Comparison of ENCODE assay signal across 20 cellular contexts in the genomic region with DNA sequence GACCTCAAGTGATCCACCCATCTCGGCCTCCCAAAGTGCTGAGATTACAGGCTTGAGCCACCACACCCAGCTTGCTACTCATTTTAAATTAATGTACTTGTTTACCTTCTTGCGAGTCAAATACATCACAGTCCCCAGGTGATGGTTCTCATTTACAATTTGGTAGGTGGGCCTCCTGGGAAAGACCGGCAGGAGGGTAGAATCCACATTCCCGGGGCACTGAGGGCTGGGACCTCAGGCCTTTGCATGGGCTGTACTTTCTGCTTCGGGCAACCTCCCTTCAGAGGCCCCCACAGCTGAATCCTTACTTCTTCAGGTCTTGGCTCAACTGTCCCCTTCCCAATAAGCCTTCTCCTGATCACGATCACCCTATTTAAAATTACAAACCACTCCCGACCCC.
DNase-seq lines count a peak whose midpoint lies in the region; ATAC-seq and TF ChIP-seq lines count a peak whose summit lies in the region.
"Had no signal": no experiment of that assay in that cellular context is flagged by ENCODE, and none has a peak within 500 bp of the region (broad histone marks: within the 10 kb centered on the region; RNA-seq: fewer than 3 reads in every experiment).

No MANE protein-coding gene starts in this region.

- H3K27ac ChIP-seq in H9 (ENCODE audit: insufficient read length, low read depth, low read length) (no peak overlapping the region), endodermal cell (ENCODE audit: low read depth, low read length) (no peak overlapping the region)
- H3K27ac ChIP-seq: 22Rv1, A549, C4-2B had no signal

- H2BK15ac ChIP-seq in H9 (ENCODE audit: low read depth, low read length): no peak overlapping the region

- no peak overlapping the region for H3K4ac ChIP-seq in H9 (ENCODE audit: low read depth, low read length)

- no peak overlapping the region for H3K18ac ChIP-seq in H9 (ENCODE audit: insufficient read length, low read depth, low read length)

- H2BK12ac ChIP-seq in H9 (ENCODE audit: insufficient read length, low read depth, low read length): no peak overlapping the region

- H3K27me3 Mint-ChIP-seq in H9 (ENCODE audit: low read depth) (peaks cover 4% of the 10 kb centered on the region), endodermal cell (ENCODE audit: insufficient read depth) (no peaks in the 10 kb centered on the region)

- no peaks in the 10 kb centered on the region for H3K79me2 ChIP-seq in H9 (ENCODE audit: insufficient read depth, low read length)

- no peaks in the 10 kb centered on the region for H3K36me3 ChIP-seq in endodermal cell (ENCODE audit: control insufficient read depth, insufficient read depth, low read length)
- H3K36me3 ChIP-seq: BLaER1 treated with 17β-estradiol and CSF1 and Interleukin-3, amounts not matched to agents 10 nM and 100 nM had no signal

- no peaks in the 10 kb centered on the region for H4K20me1 ChIP-seq in H9 (ENCODE audit: control insufficient read depth, insufficient read depth, insufficient read length)
- H4K20me1 ChIP-seq: BLaER1 treated with 17β-estradiol and CSF1 and Interleukin-3, amounts not matched to agents 10 nM and 100 nM had no signal

- no peak for TF ChIP-seq CTCF in H9 (conservative IDR thresholded peaks at IDR 0.05)
- TF ChIP-seq CTCF in endodermal cell (conservative IDR thresholded peaks at IDR 0.05): no peak

- no peak overlapping the region for H3K56ac ChIP-seq in H9 (ENCODE audit: insufficient read length, low read depth, low read length)

- no peak overlapping the region for H4K5ac ChIP-seq in H9 (ENCODE audit: insufficient read length, low read depth, low read length)

- no peaks in the 10 kb centered on the region for H3K27me3 ChIP-seq in H9 (ENCODE audit: insufficient read depth, low read length)
- H3K27me3 ChIP-seq in endodermal cell (ENCODE audit: control insufficient read depth, insufficient read depth, low read length, poor library complexity, severe bottlenecking): no peaks in the 10 kb centered on the region
- H3K27me3 ChIP-seq: BLaER1 treated with 17β-estradiol and CSF1 and Interleukin-3, amounts not matched to agents 10 nM and 100 nM had no signal

- no peaks in the 10 kb centered on the region for H3K9me3 ChIP-seq in H9 (ENCODE audit: control insufficient read depth, low read depth, low read length)
- no peaks in the 10 kb centered on the region for H3K9me3 ChIP-seq in endodermal cell (ENCODE audit: control insufficient read depth, low read length)
- H3K9me3 ChIP-seq: A549; BLaER1 treated with 17β-estradiol and CSF1 and Interleukin-3, amounts not matched to agents 10 nM and 100 nM; Caco-2 had no signal

- DNase-seq in ELF-1 (ENCODE audit: low read depth, low spot score) (peak; percentile 31), H9 (peak; percentile 50), endodermal cell (peak; percentile 70), iPS-NIHi7 (ENCODE audit: extremely low spot score) (peak; percentile 45), nucleus accumbens (lab: John Stamatoyannopoulos, UW) (no peak)
- DNase-seq: AML-193; Caco-2; Calu3; CD4-positive, alpha-beta T cell; CD8-positive, alpha-beta T cell; DMS79 treated with DMSO at 0.1 percent for 48 hours; GDM1 had no signal

- no peak overlapping the region for H2AFZ ChIP-seq in H9 (ENCODE audit: low read length)

- H3T11ph ChIP-seq in H9 (ENCODE audit: low read length): no peak overlapping the region

- H2BK5ac ChIP-seq in H9 (ENCODE audit: insufficient read length, low read length): no peak overlapping the region

- H3K4me3 Mint-ChIP-seq in H9 (no peak overlapping the region), endodermal cell (no peak overlapping the region)
- H3K4me3 Mint-ChIP-seq: B cell; CD4-positive, alpha-beta T cell; CD8-positive, alpha-beta T cell had no signal

- no peak overlapping the region for H2BK20ac ChIP-seq in H9 (ENCODE audit: low read depth, low read length, poor library complexity, severe bottlenecking)

- H3K4me2 ChIP-seq in H9 (ENCODE audit: insufficient read depth, insufficient read length, low read length): no peak overlapping the region
- H3K4me2 ChIP-seq: A549 had no signal

- no peaks in the 10 kb centered on the region for H3K23me2 ChIP-seq in H9 (ENCODE audit: insufficient read length, low read depth, low read length, poor library complexity, severe bottlenecking)

- no peaks in the 10 kb centered on the region for H3K79me1 ChIP-seq in H9 (ENCODE audit: insufficient read depth, low read depth, low read length, poor library complexity, severe bottlenecking)

- no peak overlapping the region for H2BK120ac ChIP-seq in H9 (ENCODE audit: low read depth, low read length, poor library complexity, severe bottlenecking)

- no peak overlapping the region for H3K23ac ChIP-seq in H9 (ENCODE audit: insufficient read length, low read depth, low read length)

- no peak overlapping the region; the same call in 1 of the 2 replicates for H3K14ac ChIP-seq in H9 (ENCODE audit: insufficient read depth, low read length)

- peaks cover 0 to 6% (median 3%) of the 10 kb centered on the region in 3 experiments; a peak in 4 of 7 replicates for H3K36me3 Mint-ChIP-seq in H9 (ENCODE audit: insufficient read depth in 1 of 3, low read depth in 3 of 3)
- H3K36me3 Mint-ChIP-seq in endodermal cell (ENCODE audit: low read depth): no peaks in the 10 kb centered on the region
- H3K36me3 Mint-ChIP-seq: CD8-positive, alpha-beta T cell had no signal

- H3K4me1 ChIP-seq in H9 (ENCODE audit: insufficient read depth, low read length): peaks cover 19% of the 10 kb centered on the region; the same call in 1 of the 2 replicates
- H3K4me1 ChIP-seq in endodermal cell (ENCODE audit: control insufficient read depth, insufficient read depth, low read length): peaks cover 14% of the 10 kb centered on the region
- H3K4me1 ChIP-seq: Caco-2 had no signal

- peaks cover 69 to 75% of the 10 kb centered on the region in 2 experiments for H3K4me1 Mint-ChIP-seq in H9
- H3K4me1 Mint-ChIP-seq in endodermal cell: peaks cover 83% of the 10 kb centered on the region
- H3K4me1 Mint-ChIP-seq: B cell had no signal

- ATAC-seq in HG03097 (IDR thresholded peaks at IDR 0.05; ENCODE audit: low FRiP score, unreplicated experiment) (no peak), GM21717 (IDR thresholded peaks at IDR 0.05; ENCODE audit: unreplicated experiment) (no peak)
- ATAC-seq: A549; CD8-positive, alpha-beta T cell; GM12878 had no signal

- H2AK5ac ChIP-seq in H9 (ENCODE audit: insufficient read length, low read length): no peak overlapping the region

- H4K8ac ChIP-seq in H9 (replicated peaks; ENCODE audit: insufficient read length, low read depth, low read length): no peak overlapping the region

- H3K9ac ChIP-seq in H9 (ENCODE audit: extremely low read depth, insufficient read length, low read length) (no peak overlapping the region), endodermal cell (ENCODE audit: extremely low read depth, low read length, poor library complexity, severe bottlenecking) (no peak overlapping the region)
- H3K9ac ChIP-seq: BLaER1 treated with 17β-estradiol and CSF1 and Interleukin-3, amounts not matched to agents 10 nM and 100 nM had no signal

- WGBS in H9 (ENCODE audit: extremely low coverage, insufficient read length, low lambda C conversion rate): no CpG with 5 or more reads among the region's 7 CpGs
- WGBS in endodermal cell (ENCODE audit: insufficient coverage in 1 of 2, insufficient read length in 1 of 2), 2 experiments: 82 to 96% methylated on average over 5 to 7 of the region's 7 CpGs

- H4K91ac ChIP-seq in H9 (ENCODE audit: insufficient read length, low read depth, low read length): no peak overlapping the region

- no peak overlapping the region for H3K4me3 ChIP-seq in endodermal cell (ENCODE audit: low read length)
- H3K4me3 ChIP-seq: A549; BLaER1 treated with 17β-estradiol and CSF1 and Interleukin-3, amounts not matched to agents 10 nM and 100 nM; GM12878 had no signal

- H3K27ac Mint-ChIP-seq in H9: no peak overlapping the region; a peak in 1 of 7 replicates
- H3K27ac Mint-ChIP-seq in endodermal cell: peak overlapping the region; percentile 26
- H3K27ac Mint-ChIP-seq: B cell; CD4-positive, alpha-beta T cell; CD8-positive, alpha-beta T cell had no signal

- peaks cover 4 to 7% of the 10 kb centered on the region in 2 experiments; a peak in 3 of 5 replicates for H3K9me3 Mint-ChIP-seq in H9
- no peaks in the 10 kb centered on the region for H3K9me3 Mint-ChIP-seq in endodermal cell
- H3K9me3 Mint-ChIP-seq: CD4-positive, alpha-beta T cell; CD8-positive, alpha-beta T cell had no signal

Comparison
In these comparisons a context has a peak if more than half of its experiments do, and no peak if none do; other contexts are left out.
1. DNase-seq: peak in ELF-1 (single experiment), H9 (single experiment), endodermal cell (single experiment) and iPS-NIHi7 (single experiment); none in nucleus accumbens (0 of 56).